In the genomic region with DNA sequence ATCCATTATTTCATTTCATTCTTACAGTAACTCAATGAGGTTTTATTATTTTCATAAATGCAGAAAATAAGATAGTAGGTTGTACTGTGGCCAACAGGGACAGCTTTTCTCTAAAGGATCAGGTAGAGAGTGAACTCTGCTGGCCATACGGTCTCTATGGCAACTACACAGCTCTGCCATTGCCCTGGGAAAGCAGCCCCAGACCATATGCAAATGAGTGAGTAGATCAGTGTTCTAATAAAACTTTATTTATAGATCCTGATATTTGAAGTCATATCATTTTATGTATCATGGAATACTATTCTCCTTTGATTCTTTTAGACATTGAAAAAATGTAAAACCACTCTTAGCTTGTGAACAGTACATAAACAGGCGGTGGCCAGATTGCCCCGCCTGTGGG, we compare ENCODE assay signal across 10 cellular contexts.
DNase-seq lines count a peak whose midpoint lies in the region; ATAC-seq and TF ChIP-seq lines count a peak whose summit lies in the region.
"Had no signal": no experiment of that assay in that cellular context is flagged by ENCODE, and none has a peak within 500 bp of the region (broad histone marks: within the 10 kb centered on the region; RNA-seq: fewer than 3 reads in every experiment).

No MANE protein-coding gene starts in this region.

- no peaks in the 10 kb centered on the region; the same call in 2 of the 3 replicates for H3K36me3 Mint-ChIP-seq in GM23338 (ENCODE audit: low read depth)
- H3K36me3 Mint-ChIP-seq in Calu3 (ENCODE audit: insufficient read depth, unreplicated experiment), result no peaks in the 10 kb centered on the region

- no peaks in the 10 kb centered on the region for H3K9me2 ChIP-seq in GM23338 (ENCODE audit: insufficient read depth)

- peak; percentile 56; the same call in 2 of the 3 replicates for ATAC-seq in GM23338

- H3K9me3 Mint-ChIP-seq in GM23338, result no peaks in the 10 kb centered on the region; the same call in 1 of the 3 replicates
- H3K9me3 Mint-ChIP-seq in Calu3 (ENCODE audit: low read depth, unreplicated experiment), result no peaks in the 10 kb centered on the region

- no peaks in the 10 kb centered on the region for H3K9me3 ChIP-seq in OCI-LY3 (ENCODE audit: insufficient read depth, low read length)

- H3K79me2 ChIP-seq in GM23338 (replicated peaks; ENCODE audit: insufficient read depth) (no peaks in the 10 kb centered on the region), OCI-LY3 (ENCODE audit: low read length) (no peaks in the 10 kb centered on the region)

- H3K9ac ChIP-seq in OCI-LY3 (ENCODE audit: low read length), result no peak overlapping the region
- no peak overlapping the region for H3K9ac ChIP-seq in rectal smooth muscle tissue (ENCODE audit: low read length)

- H3K36me3 ChIP-seq in GM23338 (ENCODE audit: insufficient read depth) (no peaks in the 10 kb centered on the region), OCI-LY3 (replicated peaks; ENCODE audit: low read depth, low read length) (no peaks in the 10 kb centered on the region), rectal smooth muscle tissue (ENCODE audit: control insufficient read depth, insufficient read depth, low read length) (no peaks in the 10 kb centered on the region)

- CTCF ChIA-PET in Calu3 (lab: Charles Lee), result no interaction called here

- BruUV-seq in Calu3 (replicated peaks; lab: Mats Ljungman, UMichigan), result no TSS peak

- no peaks in the 10 kb centered on the region for H3F3A ChIP-seq in GM23338 (replicated peaks; ENCODE audit: low read depth)

- no peaks in the 10 kb centered on the region for H3K27me3 ChIP-seq in GM23338 (ENCODE audit: insufficient read depth)
- no peaks in the 10 kb centered on the region; the same call in 1 of the 2 replicates for H3K27me3 ChIP-seq in OCI-LY3 (ENCODE audit: low read depth, low read length)
- no peaks in the 10 kb centered on the region for H3K27me3 ChIP-seq in rectal smooth muscle tissue (ENCODE audit: control insufficient read depth, insufficient read depth, low read length)

- no peaks in the 10 kb centered on the region; the same call in 1 of the 3 replicates for H3K4me1 Mint-ChIP-seq in GM23338
- peaks cover 7% of the 10 kb centered on the region for H3K4me1 Mint-ChIP-seq in Calu3 (ENCODE audit: low read depth, unreplicated experiment)

- H2AFZ ChIP-seq in GM23338 (no peak overlapping the region; the same call in 1 of the 2 replicates), OCI-LY3 (ENCODE audit: low read depth, low read length) (no peak overlapping the region)

- TF ChIP-seq CTCF in GM23338 (conservative IDR thresholded peaks at IDR 0.05; ENCODE audit: low read depth in 2 of 2) (peak in 1 of 2 experiments; percentile 28; a peak in 2 of 4 replicates), OCI-LY3 (IDR thresholded peaks at IDR 0.05; ENCODE audit: low read depth, low read length) (no peak), fibroblast of the aortic adventitia (IDR thresholded peaks at IDR 0.05; ENCODE audit: insufficient read depth, low read length) (no peak), Calu3 (IDR thresholded peaks at IDR 0.05; ENCODE audit: unreplicated experiment) (no peak)

- intact Hi-C loops in Calu3 (cut with micrococcal nuclease; ENCODE audit: unreplicated experiment), result no loop called here

- H3K27ac Mint-ChIP-seq in GM23338 (no peak overlapping the region), Calu3 (ENCODE audit: unreplicated experiment) (no peak overlapping the region)

- H3K27ac ChIP-seq in GM23338 (ENCODE audit: low read depth) (no peak overlapping the region), OCI-LY3 (ENCODE audit: low read length) (no peak overlapping the region), rectal smooth muscle tissue (ENCODE audit: low read depth, low read length) (peak overlapping the region; percentile 68)

- peaks cover 2% of the 10 kb centered on the region for H3K27me3 Mint-ChIP-seq in GM23338 (ENCODE audit: insufficient read depth, low read depth, poor library complexity)
- no peaks in the 10 kb centered on the region for H3K27me3 Mint-ChIP-seq in Calu3 (ENCODE audit: unreplicated experiment)

- H3K4me1 ChIP-seq in GM23338 (ENCODE audit: insufficient read depth), result no peaks in the 10 kb centered on the region
- H3K4me1 ChIP-seq in OCI-LY3 (ENCODE audit: low read length), result peaks cover 18% of the 10 kb centered on the region
- peaks cover 4% of the 10 kb centered on the region for H3K4me1 ChIP-seq in rectal smooth muscle tissue (ENCODE audit: control insufficient read depth, insufficient read depth, low read length)

- H4K20me1 ChIP-seq in GM23338 (replicated peaks; ENCODE audit: insufficient read depth) (no peaks in the 10 kb centered on the region), OCI-LY3 (ENCODE audit: insufficient read depth, low read length) (no peaks in the 10 kb centered on the region)

- H3K4me2 ChIP-seq in GM23338, result no peak overlapping the region
- H3K4me2 ChIP-seq in OCI-LY3 (ENCODE audit: low read length), result peak overlapping the region; percentile 62

- no peak overlapping the region for H3K4me3 ChIP-seq in GM23338
- peak overlapping the region; percentile 42 for H3K4me3 ChIP-seq in OCI-LY3 (ENCODE audit: low read length)
- peak overlapping the region; percentile 11 for H3K4me3 ChIP-seq in fibroblast of the aortic adventitia (ENCODE audit: low read depth, low read length)
- peak overlapping the region; percentile 51 for H3K4me3 ChIP-seq in rectal smooth muscle tissue (ENCODE audit: low read length)

- no peak overlapping the region for H3K4me3 Mint-ChIP-seq in GM23338
- no peak overlapping the region for H3K4me3 Mint-ChIP-seq in Calu3 (ENCODE audit: low read depth, unreplicated experiment)

- DNase-seq in GM23338 (ENCODE audit: low spot score), result peak; percentile 30
- no peak for DNase-seq in fibroblast of the aortic adventitia (ENCODE audit: low read depth)
- DNase-seq in DMS114 treated with DMSO at 0.1 percent for 48 hours (lab: John Stamatoyannopoulos, UW; ENCODE audit: unreplicated experiment), result no peak
- DNase-seq in Calu3, result no peak
- DNase-seq in NCI-H1092 treated with DMSO at 0.1 percent for 48 hours (lab: John Stamatoyannopoulos, UW), result no peak
- no peak for DNase-seq in HuH-7 (ENCODE audit: low spot score)
- DNase-seq: activated CD8-positive, alpha-beta memory T cell treated with anti-CD3 and anti-CD28 coated beads, Interleukin-2, amount 50 U/mL, for 48 hours; SHP77 had no signal

TF ChIP-seq in GM23338, 12 proteins besides CTCF, POLR2A, EP300 and RAD21 (continues in another document):
- no peak for TF ChIP-seq NANOG (IDR thresholded peaks at IDR 0.05; ENCODE audit: borderline replicate concordance)
- no peak for TF ChIP-seq CREB1 (CRISPR knock-in tag; IDR thresholded peaks at IDR 0.05; ENCODE audit: low read depth)
- no peak for TF ChIP-seq EZH2phosphoT487 (IDR thresholded peaks at IDR 0.05; ENCODE audit: unreplicated experiment)
- no peak for TF ChIP-seq ZNF114 (CRISPR knock-in tag; IDR thresholded peaks at IDR 0.05)
- TF ChIP-seq ZNF331 (CRISPR knock-in tag; IDR thresholded peaks at IDR 0.05; ENCODE audit: low read depth), result no peak
- TF ChIP-seq STAT1 (IDR thresholded peaks at IDR 0.05; ENCODE audit: unreplicated experiment), result no peak
- TF ChIP-seq EZH2 (IDR thresholded peaks at IDR 0.05; ENCODE audit: low read depth, unreplicated experiment), result no peak
- TF ChIP-seq, protein P1, sequence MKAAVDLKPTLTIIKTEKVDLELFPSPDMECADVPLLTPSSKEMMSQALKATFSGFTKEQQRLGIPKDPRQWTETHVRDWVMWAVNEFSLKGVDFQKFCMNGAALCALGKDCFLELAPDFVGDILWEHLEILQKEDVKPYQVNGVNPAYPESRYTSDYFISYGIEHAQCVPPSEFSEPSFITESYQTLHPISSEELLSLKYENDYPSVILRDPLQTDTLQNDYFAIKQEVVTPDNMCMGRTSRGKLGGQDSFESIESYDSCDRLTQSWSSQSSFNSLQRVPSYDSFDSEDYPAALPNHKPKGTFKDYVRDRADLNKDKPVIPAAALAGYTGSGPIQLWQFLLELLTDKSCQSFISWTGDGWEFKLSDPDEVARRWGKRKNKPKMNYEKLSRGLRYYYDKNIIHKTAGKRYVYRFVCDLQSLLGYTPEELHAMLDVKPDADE (IDR thresholded peaks at IDR 0.05), result no peak
- TF ChIP-seq POLR2AphosphoS5 (IDR thresholded peaks at IDR 0.05; ENCODE audit: low read depth), result no peak
- TF ChIP-seq, protein P2, sequence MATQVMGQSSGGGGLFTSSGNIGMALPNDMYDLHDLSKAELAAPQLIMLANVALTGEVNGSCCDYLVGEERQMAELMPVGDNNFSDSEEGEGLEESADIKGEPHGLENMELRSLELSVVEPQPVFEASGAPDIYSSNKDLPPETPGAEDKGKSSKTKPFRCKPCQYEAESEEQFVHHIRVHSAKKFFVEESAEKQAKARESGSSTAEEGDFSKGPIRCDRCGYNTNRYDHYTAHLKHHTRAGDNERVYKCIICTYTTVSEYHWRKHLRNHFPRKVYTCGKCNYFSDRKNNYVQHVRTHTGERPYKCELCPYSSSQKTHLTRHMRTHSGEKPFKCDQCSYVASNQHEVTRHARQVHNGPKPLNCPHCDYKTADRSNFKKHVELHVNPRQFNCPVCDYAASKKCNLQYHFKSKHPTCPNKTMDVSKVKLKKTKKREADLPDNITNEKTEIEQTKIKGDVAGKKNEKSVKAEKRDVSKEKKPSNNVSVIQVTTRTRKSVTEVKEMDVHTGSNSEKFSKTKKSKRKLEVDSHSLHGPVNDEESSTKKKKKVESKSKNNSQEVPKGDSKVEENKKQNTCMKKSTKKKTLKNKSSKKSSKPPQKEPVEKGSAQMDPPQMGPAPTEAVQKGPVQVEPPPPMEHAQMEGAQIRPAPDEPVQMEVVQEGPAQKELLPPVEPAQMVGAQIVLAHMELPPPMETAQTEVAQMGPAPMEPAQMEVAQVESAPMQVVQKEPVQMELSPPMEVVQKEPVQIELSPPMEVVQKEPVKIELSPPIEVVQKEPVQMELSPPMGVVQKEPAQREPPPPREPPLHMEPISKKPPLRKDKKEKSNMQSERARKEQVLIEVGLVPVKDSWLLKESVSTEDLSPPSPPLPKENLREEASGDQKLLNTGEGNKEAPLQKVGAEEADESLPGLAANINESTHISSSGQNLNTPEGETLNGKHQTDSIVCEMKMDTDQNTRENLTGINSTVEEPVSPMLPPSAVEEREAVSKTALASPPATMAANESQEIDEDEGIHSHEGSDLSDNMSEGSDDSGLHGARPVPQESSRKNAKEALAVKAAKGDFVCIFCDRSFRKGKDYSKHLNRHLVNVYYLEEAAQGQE (IDR thresholded peaks at IDR 0.05; ENCODE audit: unreplicated experiment), result no peak
